ENCODE assay signal across 13 cellular contexts in the genomic region with DNA sequence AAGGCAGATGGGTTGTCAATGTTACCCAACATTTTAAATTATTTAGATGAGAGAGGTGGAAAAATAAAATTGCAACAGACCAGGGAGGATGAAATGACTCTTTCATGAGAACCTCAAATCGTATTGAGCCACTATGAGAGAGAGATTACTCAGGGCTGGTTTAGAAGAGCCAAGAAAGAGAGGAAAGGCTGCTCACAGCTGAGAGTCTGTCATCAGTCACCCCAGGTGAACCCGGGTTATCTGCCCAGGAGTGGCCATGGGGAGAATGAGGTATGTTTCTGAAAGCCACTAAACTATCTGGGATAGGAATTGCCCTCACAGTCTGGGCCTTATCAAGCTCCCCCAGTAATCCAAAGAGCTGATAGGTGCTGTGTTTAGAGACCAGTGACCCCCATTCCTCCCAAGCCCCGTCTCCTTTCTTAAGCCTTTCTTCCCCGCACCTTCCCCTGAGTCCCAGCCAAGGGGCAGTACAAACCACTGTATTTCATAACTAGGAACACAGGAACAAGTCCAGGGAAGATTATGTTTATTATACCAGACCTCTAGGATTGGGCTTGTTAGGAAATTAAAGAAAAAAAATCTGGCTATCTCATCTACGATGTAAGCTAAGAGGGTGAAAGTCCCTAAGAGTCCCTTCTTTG.
DNase-seq lines count a peak whose midpoint lies in the region; ATAC-seq, FAIRE-seq and TF ChIP-seq lines count a peak whose summit lies in the region.
"Had no signal": no experiment of that assay in that cellular context is flagged by ENCODE, and none has a peak within 500 bp of the region (broad histone marks: within the 10 kb centered on the region; RNA-seq: fewer than 3 reads in every experiment).

No MANE protein-coding gene starts in this region.

- no peak for DNase-seq in stimulated activated naive CD8-positive, alpha-beta T cell treated with anti-CD3 and anti-CD28 coated beads, Interleukin-15, amount 100 ng/mL, for 72 hours
- peak in 3 of 4 experiments; percentile 8 to 17 (median 16) for DNase-seq in K562 (ENCODE audit: extremely low read depth in 1 of 4, low spot score in 3 of 4)
- no peak for DNase-seq in left ventricle myocardium superior
- no peak for DNase-seq in type B pancreatic cell (ENCODE audit: extremely low spot score, unreplicated experiment)
- DNase-seq in NCI-H524 treated with DMSO at 0.1 percent for 48 hours (lab: John Stamatoyannopoulos, UW) = no peak
- DNase-seq: activated CD4-positive, alpha-beta T cell treated with anti-CD3 and anti-CD28 coated beads, Interleukin-2, amount 10 ng/mL, durations not matched to agents 24 days and 14 days; BE2C; NCI-H2227 treated with DMSO at 0.1 percent for 48 hours; right lobe of liver had no signal

- no peak for TF ChIP-seq RAD21 in K562 (CRISPR knock-in tag; conservative IDR thresholded peaks at IDR 0.05 in 1 of 2, IDR thresholded peaks at IDR 0.05 in 1 of 2)

- no peak overlapping the region for H3K4me3 Mint-ChIP-seq in stimulated activated naive CD8-positive, alpha-beta T cell treated with anti-CD3 and anti-CD28 coated beads, Interleukin-15, Interleukin-2, amounts not matched to agents 100 ng/mL and 50 ng/mL, for 24 hours
- H3K4me3 Mint-ChIP-seq in stimulated activated naive CD8-positive, alpha-beta T cell treated with anti-CD3 and anti-CD28 coated beads, Interleukin-15, amount 100 ng/mL, for 72 hours = no peak overlapping the region
- H3K4me3 Mint-ChIP-seq in type B pancreatic cell = no peak overlapping the region
- H3K4me3 Mint-ChIP-seq: activated CD4-positive, alpha-beta T cell treated with anti-CD3 and anti-CD28 coated beads, Interleukin-2, amount 10 ng/mL, durations not matched to agents 24 days and 14 days had no signal

- H3K9ac ChIP-seq in K562 (ENCODE audit: insufficient read depth in 1 of 2, low read depth in 2 of 2, low read length in 2 of 2) = peak overlapping the region in 1 of 2 experiments; percentile 48; a peak in 1 of 4 replicates

- intact Hi-C loops in K562 (cut with micrococcal nuclease) (loop anchor here (1.0 kb wide), 1 partner anchor 130 kb away; no protein-coding TSS in a partner anchor), left ventricle myocardium superior (cut with micrococcal nuclease) (loop anchor here (10.0 kb wide), 1 partner anchor 64 kb away; no protein-coding TSS in a partner anchor)

- in situ Hi-C loops in K562 (cut with MboI) = no loop called here

- BruUV-seq in K562 (replicated peaks; lab: Mats Ljungman, UMichigan) = no TSS peak

- no peaks in the 10 kb centered on the region for H3K9me3 ChIP-seq in K562 (replicated peaks; ENCODE audit: control insufficient read depth, insufficient read depth, low read depth, low read length)
- H3K9me3 ChIP-seq: BE2C had no signal

- H3K27me3 Mint-ChIP-seq in stimulated activated naive CD8-positive, alpha-beta T cell treated with anti-CD3 and anti-CD28 coated beads, Interleukin-15, Interleukin-2, amounts not matched to agents 100 ng/mL and 50 ng/mL, for 24 hours = no peaks in the 10 kb centered on the region
- no peaks in the 10 kb centered on the region for H3K27me3 Mint-ChIP-seq in stimulated activated naive CD8-positive, alpha-beta T cell treated with anti-CD3 and anti-CD28 coated beads, Interleukin-15, amount 100 ng/mL, for 72 hours
- H3K27me3 Mint-ChIP-seq in type B pancreatic cell = no peaks in the 10 kb centered on the region
- H3K27me3 Mint-ChIP-seq: activated CD4-positive, alpha-beta T cell treated with anti-CD3 and anti-CD28 coated beads, Interleukin-2, amount 10 ng/mL, durations not matched to agents 24 days and 14 days had no signal

- H3K9me1 ChIP-seq in K562 (ENCODE audit: control insufficient read depth, insufficient read depth, low read length) = no peaks in the 10 kb centered on the region

- no peak overlapping the region; the same call in 1 of the 2 replicates for H3K4me2 ChIP-seq in K562 (ENCODE audit: insufficient read depth, low read length)

- no peaks in the 10 kb centered on the region for H3K4me1 Mint-ChIP-seq in stimulated activated naive CD8-positive, alpha-beta T cell treated with anti-CD3 and anti-CD28 coated beads, Interleukin-15, Interleukin-2, amounts not matched to agents 100 ng/mL and 50 ng/mL, for 24 hours (ENCODE audit: low read depth)
- H3K4me1 Mint-ChIP-seq in stimulated activated naive CD8-positive, alpha-beta T cell treated with anti-CD3 and anti-CD28 coated beads, Interleukin-15, amount 100 ng/mL, for 72 hours = no peaks in the 10 kb centered on the region
- H3K4me1 Mint-ChIP-seq in type B pancreatic cell (ENCODE audit: unreplicated experiment) = peaks cover 7% of the 10 kb centered on the region
- H3K4me1 Mint-ChIP-seq: activated CD4-positive, alpha-beta T cell treated with anti-CD3 and anti-CD28 coated beads, Interleukin-2, amount 10 ng/mL, durations not matched to agents 24 days and 14 days had no signal

- peak overlapping the region; percentile 57 for H3K27ac Mint-ChIP-seq in stimulated activated naive CD8-positive, alpha-beta T cell treated with anti-CD3 and anti-CD28 coated beads, Interleukin-15, Interleukin-2, amounts not matched to agents 100 ng/mL and 50 ng/mL, for 24 hours
- no peak overlapping the region for H3K27ac Mint-ChIP-seq in stimulated activated naive CD8-positive, alpha-beta T cell treated with anti-CD3 and anti-CD28 coated beads, Interleukin-15, amount 100 ng/mL, for 72 hours
- H3K27ac Mint-ChIP-seq in type B pancreatic cell = peak overlapping the region; percentile 42
- H3K27ac Mint-ChIP-seq: activated CD4-positive, alpha-beta T cell treated with anti-CD3 and anti-CD28 coated beads, Interleukin-2, amount 10 ng/mL, durations not matched to agents 24 days and 14 days had no signal

- H3K36me3 Mint-ChIP-seq in stimulated activated naive CD8-positive, alpha-beta T cell treated with anti-CD3 and anti-CD28 coated beads, Interleukin-15, Interleukin-2, amounts not matched to agents 100 ng/mL and 50 ng/mL, for 24 hours (ENCODE audit: low read depth) = peaks cover 27% of the 10 kb centered on the region
- peaks cover 6% of the 10 kb centered on the region for H3K36me3 Mint-ChIP-seq in type B pancreatic cell

- H3K36me3 ChIP-seq in K562 (ENCODE audit: control insufficient read depth, insufficient read depth, low read length) = no peaks in the 10 kb centered on the region
- H3K36me3 ChIP-seq: BE2C, right lobe of liver had no signal

- peaks cover 5 to 35% of the 10 kb centered on the region in 2 experiments; a peak in 4 of 5 replicates for H3K27me3 ChIP-seq in K562 (ENCODE audit: control insufficient read depth in 2 of 2, insufficient read depth in 2 of 2, low read length in 2 of 2)
- H3K27me3 ChIP-seq: BE2C, right lobe of liver had no signal

- peak; percentile 26 for FAIRE-seq in K562 (lab: Jason Lieb, UNC)
- FAIRE-seq: keratinocyte had no signal

- no peaks in the 10 kb centered on the region; a peak in 1 of 5 replicates for H3K4me1 ChIP-seq in K562 (replicated peaks in 1 of 2; ENCODE audit: control insufficient read depth in 2 of 2, insufficient read depth in 2 of 2, low read length in 2 of 2)
- H3K4me1 ChIP-seq: BE2C, right lobe of liver had no signal

- H3K27ac ChIP-seq in K562 (ENCODE audit: extremely low read depth, low read depth, low read length) = no peak overlapping the region
- H3K27ac ChIP-seq: right lobe of liver had no signal

- no peak overlapping the region for H3K4me3 ChIP-seq in K562
- H3K4me3 ChIP-seq: right lobe of liver had no signal

- 0% methylated on average over 5 of the region's 5 CpGs for WGBS in K562 (ENCODE audit: insufficient coverage, low coverage, missing lambda C conversion rate)

- no peaks in the 10 kb centered on the region for H3K79me2 ChIP-seq in K562 (ENCODE audit: control insufficient read depth, insufficient read depth, low read length)

- POLR2A ChIA-PET in K562 (lab: Yijun Ruan, JAX) = no interaction called here

- H4K20me1 ChIP-seq in K562 (replicated peaks; ENCODE audit: control insufficient read depth, insufficient read depth, low read length) = no peaks in the 10 kb centered on the region

- TF ChIP-seq CTCF in K562 (IDR thresholded peaks at IDR 0.05 in 2 of 3, conservative IDR thresholded peaks at IDR 0.05 in 1 of 3; ENCODE audit: insufficient read depth in 2 of 3, low read depth in 1 of 3, low read length in 3 of 3) = no peak
- no peak for TF ChIP-seq CTCF in type B pancreatic cell (conservative IDR thresholded peaks at IDR 0.05)

- no peak for TF ChIP-seq EP300 in K562 (IDR thresholded peaks at IDR 0.05; ENCODE audit: low read length)

- no peak for ATAC-seq in stimulated activated naive CD8-positive, alpha-beta T cell treated with anti-CD3 and anti-CD28 coated beads, Interleukin-15, amount 100 ng/mL, for 72 hours
- no peak for ATAC-seq in K562
- ATAC-seq in left ventricle myocardium superior = peak; percentile 75
- ATAC-seq in GM21619 (IDR thresholded peaks at IDR 0.05; ENCODE audit: unreplicated experiment) = no peak
- no peak for ATAC-seq in GM21737 (IDR thresholded peaks at IDR 0.05; ENCODE audit: unreplicated experiment)
- ATAC-seq: right lobe of liver had no signal

- TF ChIP-seq POLR2A in K562 (conservative IDR thresholded peaks at IDR 0.05) = no peak

- H3K9me3 Mint-ChIP-seq in stimulated activated naive CD8-positive, alpha-beta T cell treated with anti-CD3 and anti-CD28 coated beads, Interleukin-15, Interleukin-2, amounts not matched to agents 100 ng/mL and 50 ng/mL, for 24 hours = peaks cover 4% of the 10 kb centered on the region
- peaks cover 5 to 10% of the 10 kb centered on the region in 2 donors for H3K9me3 Mint-ChIP-seq in stimulated activated naive CD8-positive, alpha-beta T cell treated with anti-CD3 and anti-CD28 coated beads, Interleukin-15, amount 100 ng/mL, for 72 hours
- H3K9me3 Mint-ChIP-seq in type B pancreatic cell = no peaks in the 10 kb centered on the region

- no peak overlapping the region for H2AFZ ChIP-seq in K562 (ENCODE audit: low read depth, low read length)

- CTCF ChIA-PET in K562 (lab: Yijun Ruan, JAX; ENCODE audit: low intra/inter-chr PET ratio) = no interaction called here

TF ChIP-seq in K562, 482 proteins besides CTCF, POLR2A, EP300 and RAD21 (continues in another document):
- TF ChIP-seq POLR2H (tag; IDR thresholded peaks at IDR 0.05; ENCODE audit: low read depth) (no peak), ZC3H11A (IDR thresholded peaks at IDR 0.05; ENCODE audit: low read depth, low read length) (no peak), SRSF3 (IDR thresholded peaks at IDR 0.05; ENCODE audit: insufficient read depth, low read length) (no peak), U2AF2 (optimal IDR thresholded peaks at IDR 0.05; ENCODE audit: low read depth, low read length) (no peak)

Comparison
In these comparisons a context has a peak if more than half of its experiments do, and no peak if none do; other contexts are left out.
1. H3K27ac Mint-ChIP-seq: peak in stimulated activated naive CD8-positive, alpha-beta T cell treated with anti-CD3 and anti-CD28 coated beads, Interleukin-15, Interleukin-2, amounts not matched to agents 100 ng/mL and 50 ng/mL, for 24 hours (single experiment) and type B pancreatic cell (single experiment); none in stimulated activated naive CD8-positive, alpha-beta T cell treated with anti-CD3 and anti-CD28 coated beads, Interleukin-15, amount 100 ng/mL, for 72 hours (0 of 2).
2. DNase-seq: peak in K562 (3 of 4); none in stimulated activated naive CD8-positive, alpha-beta T cell treated with anti-CD3 and anti-CD28 coated beads, Interleukin-15, amount 100 ng/mL, for 72 hours (0 of 2), left ventricle myocardium superior (single experiment), type B pancreatic cell (single experiment) and NCI-H524 treated with DMSO at 0.1 percent for 48 hours (single experiment).